Comparison of ENCODE assay signal across 8 cellular contexts in the genomic region with DNA sequence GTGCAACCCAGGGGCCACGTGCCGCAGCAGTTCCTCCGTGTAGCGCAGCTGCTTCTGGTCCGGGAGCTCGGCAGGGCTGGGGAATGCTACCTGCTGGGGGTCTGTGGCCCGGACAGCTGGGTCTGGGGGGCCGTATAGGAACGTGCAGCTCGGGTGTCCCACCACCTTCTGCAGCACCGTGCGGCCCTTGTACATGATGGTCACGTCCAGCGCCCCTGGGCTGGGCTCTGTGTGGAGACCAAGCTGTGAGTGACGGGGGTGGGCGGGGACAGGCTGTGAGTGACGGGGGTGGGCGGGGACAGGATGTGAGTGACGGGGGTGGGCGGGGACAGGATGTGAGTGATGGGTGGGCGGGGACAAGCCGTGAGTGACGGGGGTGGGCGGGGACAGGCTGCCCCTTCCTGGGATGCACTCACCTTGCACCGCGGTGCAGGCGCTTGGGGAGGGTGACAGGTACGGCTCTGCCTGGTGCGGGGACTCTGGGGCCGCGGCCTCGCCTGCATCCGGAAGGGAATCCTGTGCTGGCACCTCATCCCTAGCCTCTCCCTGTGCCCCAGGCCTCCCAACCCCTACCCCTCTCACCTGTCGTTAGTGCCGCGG.
DNase-seq lines count a peak whose midpoint lies in the region; ATAC-seq lines count a peak whose summit lies in the region.

No MANE protein-coding gene starts in this region.

- no peaks in the 10 kb centered on the region for H3K9me3 Mint-ChIP-seq in activated naive CD8-positive, alpha-beta T cell treated with anti-CD3 and anti-CD28 coated beads, Interleukin-2, amount 50 U/mL, for 24 hours

- H3K27ac ChIP-seq in ACC112 (ENCODE audit: low read depth, low read length), result peak overlapping the region; percentile 93; the same call in 1 of the 2 replicates

- ATAC-seq in activated naive CD8-positive, alpha-beta T cell treated with anti-CD3 and anti-CD28 coated beads, Interleukin-2, amount 50 U/mL, for 24 hours, result peak; percentile 8
- ATAC-seq in GM19452 (IDR thresholded peaks at IDR 0.05; ENCODE audit: unreplicated experiment) (no peak), GM18870 (IDR thresholded peaks at IDR 0.05; ENCODE audit: unreplicated experiment) (no peak)

- H3K4me3 ChIP-seq in ACC112 (ENCODE audit: low read depth, low read length), result peak overlapping the region; percentile 99

- peaks cover 26% of the 10 kb centered on the region; the same call in 1 of the 2 replicates for H3K36me3 ChIP-seq in ACC112 (ENCODE audit: insufficient read depth, low read length)

- H3K27ac Mint-ChIP-seq in activated naive CD8-positive, alpha-beta T cell treated with anti-CD3 and anti-CD28 coated beads, Interleukin-2, amount 50 U/mL, for 24 hours, result no peak overlapping the region

- no peaks in the 10 kb centered on the region for H3K27me3 Mint-ChIP-seq in activated naive CD8-positive, alpha-beta T cell treated with anti-CD3 and anti-CD28 coated beads, Interleukin-2, amount 50 U/mL, for 24 hours

- no peak overlapping the region for H2AFZ ChIP-seq in ACC112 (ENCODE audit: low read length, unreplicated experiment)

- H3K36me3 Mint-ChIP-seq in activated naive CD8-positive, alpha-beta T cell treated with anti-CD3 and anti-CD28 coated beads, Interleukin-2, amount 50 U/mL, for 24 hours (ENCODE audit: low read depth), result peaks cover 14% of the 10 kb centered on the region

- H3K4me3 Mint-ChIP-seq in activated naive CD8-positive, alpha-beta T cell treated with anti-CD3 and anti-CD28 coated beads, Interleukin-2, amount 50 U/mL, for 24 hours, result no peak overlapping the region

- DNase-seq in HK-2 (ENCODE audit: unreplicated experiment) (peak; percentile 72), T-helper 1 cell (peak; percentile 80 to 87 (median 83)), islet precursor cell (peak; percentile 91)
- peak; percentile 80 for DNase-seq in activated naive CD8-positive, alpha-beta T cell treated with anti-CD3 and anti-CD28 coated beads, Interleukin-2, amount 50 U/mL, for 24 hours
- DNase-seq in stimulated activated CD4-positive, alpha-beta T cell treated with anti-CD3 and anti-CD28 coated beads, TNF-alpha, amount 100 ng/mL, for 4 hours (ENCODE audit: low read depth in 3 of 3), result peak; percentile 63 to 76 (median 71)

- H3K79me2 ChIP-seq in ACC112 (ENCODE audit: control insufficient read depth, insufficient read depth, low read length, unreplicated experiment), result peaks cover 22% of the 10 kb centered on the region

- peaks cover 19% of the 10 kb centered on the region for H3K4me1 Mint-ChIP-seq in activated naive CD8-positive, alpha-beta T cell treated with anti-CD3 and anti-CD28 coated beads, Interleukin-2, amount 50 U/mL, for 24 hours

- H3K4me1 ChIP-seq in ACC112 (ENCODE audit: control insufficient read depth, insufficient read depth, low read length, unreplicated experiment), result peaks cover 25% of the 10 kb centered on the region

- no peaks in the 10 kb centered on the region for H3K27me3 ChIP-seq in ACC112 (ENCODE audit: insufficient read depth, low read length)
